Comparison of ENCODE assay signal across 1 cellular context in genomic region chr2:190359896-190360376, GRCh38.
A peak's percentile ranks its signal among the peaks of the same experiment; 100 is the strongest.
TF ChIP-seq lines count a peak whose summit lies in the region.

No MANE protein-coding gene starts in this region.

TF ChIP-seq in HepG2, 621 proteins besides CTCF, POLR2A, EP300 and RAD21 (continued from another document and continues in another):
- TF ChIP-seq IRX3 (CRISPR knock-in tag; IDR thresholded peaks at IDR 0.05; ENCODE audit: borderline replicate concordance, low read depth) (no peak), FOXP1 (IDR thresholded peaks at IDR 0.05) (no peak), FOXP1 (CRISPR knock-in tag; IDR thresholded peaks at IDR 0.05) (no peak), JARID2 (CRISPR knock-in tag; IDR thresholded peaks at IDR 0.05; ENCODE audit: insufficient replicate concordance) (no peak), KAT2B (IDR thresholded peaks at IDR 0.05; ENCODE audit: borderline replicate concordance, low read depth, low read length) (no peak), PPARG (CRISPR knock-in tag; conservative IDR thresholded peaks at IDR 0.05) (no peak), TAF15 (IDR thresholded peaks at IDR 0.05; ENCODE audit: low read depth, low read length, poor library complexity, severe bottlenecking) (no peak), RCOR2 (CRISPR knock-in tag; IDR thresholded peaks at IDR 0.05) (no peak), ZNF430 (CRISPR knock-in tag; IDR thresholded peaks at IDR 0.05) (no peak), SETDB1 (CRISPR knock-in tag; IDR thresholded peaks at IDR 0.05; ENCODE audit: borderline replicate concordance) (no peak), ZNF687 (CRISPR knock-in tag; IDR thresholded peaks at IDR 0.05) (no peak; the same call in 1 of the 2 replicates), MLXIP (CRISPR knock-in tag; IDR thresholded peaks at IDR 0.05; ENCODE audit: borderline replicate concordance) (no peak), ZFAT (CRISPR knock-in tag; conservative IDR thresholded peaks at IDR 0.05) (no peak), ZBTB49 (CRISPR knock-in tag; IDR thresholded peaks at IDR 0.05; ENCODE audit: borderline replicate concordance) (no peak), ZNF883 (CRISPR knock-in tag; IDR thresholded peaks at IDR 0.05; ENCODE audit: not compliant biosample characterization) (no peak), FOSL1 (CRISPR knock-in tag; IDR thresholded peaks at IDR 0.05; ENCODE audit: borderline replicate concordance) (no peak), TRIM24 (CRISPR knock-in tag; IDR thresholded peaks at IDR 0.05) (no peak), ZNF780A (CRISPR knock-in tag; IDR thresholded peaks at IDR 0.05) (no peak), ZMYM4 (CRISPR knock-in tag; IDR thresholded peaks at IDR 0.05) (no peak), CC2D1A (CRISPR knock-in tag; IDR thresholded peaks at IDR 0.05) (no peak), SRSF9 (IDR thresholded peaks at IDR 0.05; ENCODE audit: borderline replicate concordance, insufficient read depth, low read depth, low read length, poor library complexity, severe bottlenecking) (no peak), NBN (conservative IDR thresholded peaks at IDR 0.05) (no peak), SMARCC2 (IDR thresholded peaks at IDR 0.05) (no peak), HDAC2 (CRISPR knock-in tag; IDR thresholded peaks at IDR 0.05) (no peak), ZNF674 (CRISPR knock-in tag; IDR thresholded peaks at IDR 0.05; ENCODE audit: low read depth) (no peak), TEAD3 (CRISPR knock-in tag; optimal IDR thresholded peaks at IDR 0.05; ENCODE audit: borderline replicate concordance) (peak; percentile 43), DNMT1 (CRISPR knock-in tag; IDR thresholded peaks at IDR 0.05) (no peak), CBX1 (IDR thresholded peaks at IDR 0.05; ENCODE audit: low read depth) (no peak), NPAS2 (CRISPR knock-in tag; IDR thresholded peaks at IDR 0.05; ENCODE audit: borderline replicate concordance) (no peak), EZH2 (conservative IDR thresholded peaks at IDR 0.05; ENCODE audit: low read depth, low read length) (no peak), ZNF609 (CRISPR knock-in tag; IDR thresholded peaks at IDR 0.05; ENCODE audit: borderline replicate concordance) (no peak), MED1 (CRISPR knock-in tag; IDR thresholded peaks at IDR 0.05) (peak; percentile 48; the same call in 1 of the 2 replicates), ZNF766 (CRISPR knock-in tag; IDR thresholded peaks at IDR 0.05; ENCODE audit: borderline replicate concordance) (no peak), TBL1XR1 (IDR thresholded peaks at IDR 0.05; ENCODE audit: borderline replicate concordance, low read length, partially characterized antibody) (no peak), CSRNP1 (CRISPR knock-in tag; IDR thresholded peaks at IDR 0.05) (no peak), TFAP4 (IDR thresholded peaks at IDR 0.05; ENCODE audit: borderline replicate concordance, low read depth) (peak; percentile 83), HOXA3 (CRISPR knock-in tag; IDR thresholded peaks at IDR 0.05) (no peak), MEIS2 (CRISPR knock-in tag; IDR thresholded peaks at IDR 0.05) (0 out of 2 replicates have a peak, but pooled peaks have one; percentile 24), SKI (IDR thresholded peaks at IDR 0.05; ENCODE audit: partially characterized antibody) (no peak)
- TF ChIP-seq, protein P1, sequence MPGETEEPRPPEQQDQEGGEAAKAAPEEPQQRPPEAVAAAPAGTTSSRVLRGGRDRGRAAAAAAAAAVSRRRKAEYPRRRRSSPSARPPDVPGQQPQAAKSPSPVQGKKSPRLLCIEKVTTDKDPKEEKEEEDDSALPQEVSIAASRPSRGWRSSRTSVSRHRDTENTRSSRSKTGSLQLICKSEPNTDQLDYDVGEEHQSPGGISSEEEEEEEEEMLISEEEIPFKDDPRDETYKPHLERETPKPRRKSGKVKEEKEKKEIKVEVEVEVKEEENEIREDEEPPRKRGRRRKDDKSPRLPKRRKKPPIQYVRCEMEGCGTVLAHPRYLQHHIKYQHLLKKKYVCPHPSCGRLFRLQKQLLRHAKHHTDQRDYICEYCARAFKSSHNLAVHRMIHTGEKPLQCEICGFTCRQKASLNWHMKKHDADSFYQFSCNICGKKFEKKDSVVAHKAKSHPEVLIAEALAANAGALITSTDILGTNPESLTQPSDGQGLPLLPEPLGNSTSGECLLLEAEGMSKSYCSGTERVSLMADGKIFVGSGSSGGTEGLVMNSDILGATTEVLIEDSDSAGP (CRISPR knock-in tag; IDR thresholded peaks at IDR 0.05; ENCODE audit: borderline replicate concordance) = no peak
- TF ChIP-seq, protein P2, sequence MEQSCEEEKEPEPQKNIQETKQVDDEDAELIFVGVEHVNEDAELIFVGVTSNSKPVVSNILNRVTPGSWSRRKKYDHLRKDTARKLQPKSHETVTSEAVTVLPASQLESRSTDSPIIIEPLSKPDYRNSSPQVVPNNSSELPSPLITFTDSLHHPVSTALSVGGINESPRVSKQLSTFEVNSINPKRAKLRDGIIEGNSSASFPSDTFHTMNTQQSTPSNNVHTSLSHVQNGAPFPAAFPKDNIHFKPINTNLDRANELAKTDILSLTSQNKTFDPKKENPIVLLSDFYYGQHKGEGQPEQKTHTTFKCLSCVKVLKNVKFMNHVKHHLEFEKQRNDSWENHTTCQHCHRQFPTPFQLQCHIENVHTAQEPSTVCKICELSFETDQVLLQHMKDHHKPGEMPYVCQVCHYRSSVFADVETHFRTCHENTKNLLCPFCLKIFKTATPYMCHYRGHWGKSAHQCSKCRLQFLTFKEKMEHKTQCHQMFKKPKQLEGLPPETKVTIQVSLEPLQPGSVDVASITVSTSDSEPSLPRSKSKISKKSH (CRISPR knock-in tag; IDR thresholded peaks at IDR 0.05; ENCODE audit: borderline replicate concordance) = no peak
